ENCODE assay signal across 1 cellular context in genomic region chr19:17024941-17025340, GRCh38. TPM values are rescaled to one million over a fixed set of nuclear protein-coding genes. Genes with fewer than 3 reads are reported as not detected.
"Had no signal": no experiment of that assay in that cellular context is flagged by ENCODE, and none has a peak within 500 bp of the region (broad histone marks: within the 10 kb centered on the region; RNA-seq: fewer than 3 reads in every experiment).

No MANE protein-coding gene starts in this region.

RNA-seq across cellular contexts. Expression of gene CPAMD8, which starts 1.7 kb away (rescaled TPM):
- total RNA-seq: activated CD8-positive, alpha-beta T cell treated with anti-CD3 and anti-CD28 coated beads for 36 hours had no signal
